1 cellular context compared by ENCODE assay signal in genomic region chr6:169255643-169256042, GRCh38.
TF ChIP-seq lines count a peak whose summit lies in the region.

No MANE protein-coding gene starts in this region.

TF ChIP-seq in GM23338, 12 proteins besides CTCF, POLR2A, EP300 and RAD21 (continued from another document):
- no peak for TF ChIP-seq ZNF462 (CRISPR knock-in tag; IDR thresholded peaks at IDR 0.05)
- TF ChIP-seq POLR2AphosphoS5 (IDR thresholded peaks at IDR 0.05; ENCODE audit: low read depth) = no peak
- TF ChIP-seq JUNB (IDR thresholded peaks at IDR 0.05; ENCODE audit: unreplicated experiment) = no peak
